ENCODE assay signal across 1 cellular context in genomic region chr3:58559586-58559985, GRCh38.
TF ChIP-seq lines count a peak whose summit lies in the region.

No MANE protein-coding gene starts in this region.

TF ChIP-seq in IMR-90, 13 proteins besides CTCF, POLR2A, EP300 and RAD21:
- TF ChIP-seq RFX5 (IDR thresholded peaks at IDR 0.05; ENCODE audit: low read depth, low read length) (no peak), RCOR1 (IDR thresholded peaks at IDR 0.05; ENCODE audit: insufficient replicate concordance, low read length) (no peak), FOS (IDR thresholded peaks at IDR 0.05; ENCODE audit: low read depth, low read length) (no peak), MXI1 (IDR thresholded peaks at IDR 0.05; ENCODE audit: borderline replicate concordance, low read depth, low read length) (no peak), MAFK (IDR thresholded peaks at IDR 0.05; ENCODE audit: low read depth, low read length) (no peak), BHLHE40 (IDR thresholded peaks at IDR 0.05; ENCODE audit: low read depth, low read length) (no peak), NFE2L2 (IDR thresholded peaks at IDR 0.05; ENCODE audit: low read depth, low read length) (no peak), MAZ (IDR thresholded peaks at IDR 0.05; ENCODE audit: borderline replicate concordance, low read depth, low read length) (no peak), CEBPB (IDR thresholded peaks at IDR 0.05; ENCODE audit: low read depth, low read length) (no peak), SMC3 (IDR thresholded peaks at IDR 0.05; ENCODE audit: low read depth, low read length) (no peak), CHD1 (IDR thresholded peaks at IDR 0.05; ENCODE audit: low read depth, low read length) (no peak), USF2 (IDR thresholded peaks at IDR 0.05; ENCODE audit: low read depth, low read length) (no peak)
- TF ChIP-seq, protein P1, sequence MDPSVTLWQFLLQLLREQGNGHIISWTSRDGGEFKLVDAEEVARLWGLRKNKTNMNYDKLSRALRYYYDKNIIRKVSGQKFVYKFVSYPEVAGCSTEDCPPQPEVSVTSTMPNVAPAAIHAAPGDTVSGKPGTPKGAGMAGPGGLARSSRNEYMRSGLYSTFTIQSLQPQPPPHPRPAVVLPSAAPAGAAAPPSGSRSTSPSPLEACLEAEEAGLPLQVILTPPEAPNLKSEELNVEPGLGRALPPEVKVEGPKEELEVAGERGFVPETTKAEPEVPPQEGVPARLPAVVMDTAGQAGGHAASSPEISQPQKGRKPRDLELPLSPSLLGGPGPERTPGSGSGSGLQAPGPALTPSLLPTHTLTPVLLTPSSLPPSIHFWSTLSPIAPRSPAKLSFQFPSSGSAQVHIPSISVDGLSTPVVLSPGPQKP (IDR thresholded peaks at IDR 0.05; ENCODE audit: borderline replicate concordance, low read depth, low read length): no peak
